ENCODE assay signal across 18 cellular contexts in the genomic region with DNA sequence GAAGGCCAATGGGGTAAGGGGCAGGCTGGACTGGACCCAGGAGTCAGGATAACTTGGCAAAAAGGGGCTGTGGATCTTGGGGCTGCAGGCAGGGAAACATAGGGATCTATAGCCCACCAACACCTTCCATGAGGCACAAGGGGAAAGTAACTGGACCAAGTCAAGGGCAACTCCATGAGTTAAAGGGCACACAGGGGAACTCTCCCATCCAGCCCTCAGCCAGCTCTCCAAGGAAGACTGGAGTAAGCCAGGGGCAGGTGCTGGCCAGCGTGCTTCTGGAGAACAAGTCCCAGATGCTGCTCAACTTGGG. TPM values are rescaled to one million over a fixed set of nuclear protein-coding genes. Genes with fewer than 3 reads are reported as not detected.
A peak's percentile ranks its signal among the peaks of the same experiment; 100 is the strongest.
DNase-seq lines count a peak whose midpoint lies in the region; ATAC-seq and TF ChIP-seq lines count a peak whose summit lies in the region.
"Had no signal": no experiment of that assay in that cellular context is flagged by ENCODE, and none has a peak within 500 bp of the region (broad histone marks: within the 10 kb centered on the region; RNA-seq: fewer than 3 reads in every experiment).

No MANE protein-coding gene starts in this region.

- no peak overlapping the region for H2BK5ac ChIP-seq in mesenchymal stem cell (ENCODE audit: low read depth, low read length, poor library complexity, severe bottlenecking)

- 100% methylated on average over 1 of the region's 1 CpG for WGBS in mesenchymal stem cell

- peak overlapping the region; percentile 66 for H2BK120ac ChIP-seq in mesenchymal stem cell (ENCODE audit: low read depth, low read length)

- no peaks in the 10 kb centered on the region for H3K9me3 Mint-ChIP-seq in activated CD4-positive, alpha-beta T cell treated with anti-CD3 and anti-CD28 coated beads, Interleukin-2, amount 10 ng/mL, durations not matched to agents 7 days and 5 days
- no peaks in the 10 kb centered on the region for H3K9me3 Mint-ChIP-seq in activated CD4-positive, alpha-beta T cell treated with anti-CD3 and anti-CD28 coated beads, Interleukin-2, amount 10 ng/mL, durations not matched to agents 24 days and 14 days
- H3K9me3 Mint-ChIP-seq: naive thymus-derived CD4-positive, alpha-beta T cell; stimulated activated naive CD8-positive, alpha-beta T cell treated with anti-CD3 and anti-CD28 coated beads, Interleukin-15, Interleukin-2, amounts not matched to agents 100 ng/mL and 50 ng/mL, for 24 hours had no signal

- H3K79me2 ChIP-seq in SU-DHL-6 (ENCODE audit: insufficient read depth, low read length) = no peaks in the 10 kb centered on the region

- peak overlapping the region in 1 of 2 experiments; percentile 61 for H3K18ac ChIP-seq in mesenchymal stem cell (ENCODE audit: low read depth in 1 of 2, low read length in 2 of 2)

- H3K36me3 Mint-ChIP-seq in activated CD4-positive, alpha-beta T cell treated with anti-CD3 and anti-CD28 coated beads, Interleukin-2, amount 10 ng/mL, durations not matched to agents 7 days and 5 days (ENCODE audit: low read depth) = no peaks in the 10 kb centered on the region
- H3K36me3 Mint-ChIP-seq in activated CD4-positive, alpha-beta T cell treated with anti-CD3 and anti-CD28 coated beads, Interleukin-2, amount 10 ng/mL, durations not matched to agents 24 days and 14 days (ENCODE audit: low read depth) = no peaks in the 10 kb centered on the region
- H3K36me3 Mint-ChIP-seq: naive thymus-derived CD4-positive, alpha-beta T cell had no signal

- peaks cover 2% of the 10 kb centered on the region for H3K27me3 Mint-ChIP-seq in activated CD4-positive, alpha-beta T cell treated with anti-CD3 and anti-CD28 coated beads, Interleukin-2, amount 10 ng/mL, durations not matched to agents 7 days and 5 days
- H3K27me3 Mint-ChIP-seq in activated CD4-positive, alpha-beta T cell treated with anti-CD3 and anti-CD28 coated beads, Interleukin-2, amount 10 ng/mL, durations not matched to agents 24 days and 14 days = peaks cover 10% of the 10 kb centered on the region
- H3K27me3 Mint-ChIP-seq: stimulated activated naive CD8-positive, alpha-beta T cell treated with anti-CD3 and anti-CD28 coated beads, Interleukin-15, Interleukin-2, amounts not matched to agents 100 ng/mL and 50 ng/mL, for 24 hours had no signal

- H3K4me3 ChIP-seq in SU-DHL-6 (ENCODE audit: insufficient read depth, low read length, poor library complexity, severe bottlenecking) = no peak overlapping the region
- H3K4me3 ChIP-seq in mesenchymal stem cell (ENCODE audit: insufficient read depth in 1 of 2, low read depth in 1 of 2, low read length in 2 of 2) = no peak overlapping the region
- H3K4me3 ChIP-seq in H7 (ENCODE audit: insufficient read depth, low read depth, low read length) = no peak overlapping the region
- H3K4me3 ChIP-seq: HAP-1 had no signal

- H3F3A ChIP-seq in SU-DHL-6 (ENCODE audit: insufficient read depth) = no peaks in the 10 kb centered on the region

- H3K4me2 ChIP-seq in SU-DHL-6 (ENCODE audit: low read depth, low read length, poor library complexity, severe bottlenecking) (no peak overlapping the region), mesenchymal stem cell (ENCODE audit: low read length, poor library complexity, severe bottlenecking) (no peak overlapping the region)

- no peaks in the 10 kb centered on the region for H4K20me1 ChIP-seq in SU-DHL-6 (ENCODE audit: low read depth, low read length)

- no peak overlapping the region for H2AK5ac ChIP-seq in mesenchymal stem cell (ENCODE audit: low read length, severe bottlenecking)

- H3K79me1 ChIP-seq in mesenchymal stem cell (replicated peaks; ENCODE audit: low read length, poor library complexity, severe bottlenecking) = no peaks in the 10 kb centered on the region

- peaks cover 24% of the 10 kb centered on the region for H3K4me1 ChIP-seq in mesenchymal stem cell (ENCODE audit: control insufficient read depth, insufficient read depth, low read depth, low read length)
- H3K4me1 ChIP-seq: foreskin keratinocyte had no signal

- intact Hi-C loops in activated CD4-positive, alpha-beta T cell treated with anti-CD3 and anti-CD28 coated beads, Interleukin-2, amount 10 ng/mL, durations not matched to agents 24 days and 14 days (cut with micrococcal nuclease) = no loop called here

- H2BK15ac ChIP-seq in mesenchymal stem cell (ENCODE audit: low read depth, poor library complexity, severe bottlenecking) = no peak overlapping the region

- H3K36me3 ChIP-seq in SU-DHL-6 (ENCODE audit: low read length) = no peaks in the 10 kb centered on the region
- no peaks in the 10 kb centered on the region for H3K36me3 ChIP-seq in mesenchymal stem cell (ENCODE audit: control insufficient read depth in 1 of 2, insufficient read depth in 2 of 2, low read depth in 1 of 2, low read length in 2 of 2)
- H3K36me3 ChIP-seq in H7 (replicated peaks; ENCODE audit: control insufficient read depth, insufficient read depth, low read length) = no peaks in the 10 kb centered on the region
- H3K36me3 ChIP-seq: brain microvascular endothelial cell, HAP-1 had no signal

- no peak overlapping the region for H3K14ac ChIP-seq in mesenchymal stem cell (ENCODE audit: low read length in 2 of 2)

- CTCF ChIA-PET in activated CD4-positive, alpha-beta T cell treated with anti-CD3 and anti-CD28 coated beads, Interleukin-2, amount 10 ng/mL, durations not matched to agents 7 days and 5 days (lab: Charles Lee) = interaction anchor here (0.6 to 1.9 kb wide), 5 partner anchors 12 to 881 kb away, joined by 3 to 7 read pairs (median 4); no protein-coding TSS in a partner anchor

- H3K4me3 Mint-ChIP-seq in activated CD4-positive, alpha-beta T cell treated with anti-CD3 and anti-CD28 coated beads, Interleukin-2, amount 10 ng/mL, durations not matched to agents 7 days and 5 days = no peak overlapping the region
- H3K4me3 Mint-ChIP-seq in activated CD4-positive, alpha-beta T cell treated with anti-CD3 and anti-CD28 coated beads, Interleukin-2, amount 10 ng/mL, durations not matched to agents 24 days and 14 days = no peak overlapping the region
- H3K4me3 Mint-ChIP-seq: stimulated activated naive CD8-positive, alpha-beta T cell treated with anti-CD3 and anti-CD28 coated beads, Interleukin-15, Interleukin-2, amounts not matched to agents 100 ng/mL and 50 ng/mL, for 24 hours had no signal

- H4K91ac ChIP-seq in mesenchymal stem cell (ENCODE audit: low read length) = no peak overlapping the region

- H3K27ac ChIP-seq in SU-DHL-6 (ENCODE audit: low read depth, low read length) = no peak overlapping the region
- no peak overlapping the region for H3K27ac ChIP-seq in mesenchymal stem cell (ENCODE audit: low read length, poor library complexity, severe bottlenecking)
- H3K27ac ChIP-seq: 22Rv1, brain microvascular endothelial cell, foreskin keratinocyte, HL-60 had no signal

- peak overlapping the region in 1 of 2 experiments; percentile 26 for H3K4ac ChIP-seq in mesenchymal stem cell (ENCODE audit: low read depth in 1 of 2, low read length in 2 of 2)

- POLR2A ChIA-PET in activated CD4-positive, alpha-beta T cell treated with anti-CD3 and anti-CD28 coated beads, Interleukin-2, amount 10 ng/mL, durations not matched to agents 7 days and 5 days (lab: Charles Lee) = no interaction called here

- H3K27ac Mint-ChIP-seq in activated CD4-positive, alpha-beta T cell treated with anti-CD3 and anti-CD28 coated beads, Interleukin-2, amount 10 ng/mL, durations not matched to agents 7 days and 5 days = peak overlapping the region; percentile 2
- H3K27ac Mint-ChIP-seq in activated CD4-positive, alpha-beta T cell treated with anti-CD3 and anti-CD28 coated beads, Interleukin-2, amount 10 ng/mL, durations not matched to agents 24 days and 14 days = no peak overlapping the region
- H3K27ac Mint-ChIP-seq: stimulated activated naive CD8-positive, alpha-beta T cell treated with anti-CD3 and anti-CD28 coated beads, Interleukin-15, Interleukin-2, amounts not matched to agents 100 ng/mL and 50 ng/mL, for 24 hours had no signal

- no peaks in the 10 kb centered on the region for H3K9me3 ChIP-seq in SU-DHL-6 (ENCODE audit: insufficient read depth, low read length)
- H3K9me3 ChIP-seq in mesenchymal stem cell (ENCODE audit: control insufficient read depth, low read length) = no peaks in the 10 kb centered on the region
- H3K9me3 ChIP-seq: HAP-1 had no signal

- H3K27me3 ChIP-seq in SU-DHL-6 (ENCODE audit: low read length) (no peaks in the 10 kb centered on the region), mesenchymal stem cell (ENCODE audit: control insufficient read depth in 1 of 2, insufficient read depth in 1 of 2, low read length in 2 of 2) (no peaks in the 10 kb centered on the region), H7 (ENCODE audit: control insufficient read depth, insufficient read depth, low read length) (no peaks in the 10 kb centered on the region)
- H3K27me3 ChIP-seq: brain microvascular endothelial cell, foreskin keratinocyte had no signal

- no peak overlapping the region for H3K9ac ChIP-seq in SU-DHL-6 (ENCODE audit: low read length)
- H3K9ac ChIP-seq in mesenchymal stem cell (ENCODE audit: low read length) = peak overlapping the region; percentile 61

- no peaks in the 10 kb centered on the region for H3K9me2 ChIP-seq in SU-DHL-6 (replicated peaks; ENCODE audit: insufficient read depth, low read length)

- TF ChIP-seq CTCF in SU-DHL-6 (IDR thresholded peaks at IDR 0.05; ENCODE audit: insufficient read depth, low read length, poor library complexity, severe bottlenecking) = no peak

- H3K23ac ChIP-seq in mesenchymal stem cell (ENCODE audit: low read length in 2 of 2) = no peak overlapping the region

- no peak overlapping the region for H4K8ac ChIP-seq in mesenchymal stem cell (ENCODE audit: low read length)

- ATAC-seq in HG02973 (IDR thresholded peaks at IDR 0.05; ENCODE audit: unreplicated experiment) = no peak

- no peak for DNase-seq in activated CD4-positive, alpha-beta T cell treated with anti-CD3 and anti-CD28 coated beads, Interleukin-2, amount 10 ng/mL, durations not matched to agents 7 days and 5 days
- DNase-seq in activated CD4-positive, alpha-beta T cell treated with anti-CD3 and anti-CD28 coated beads, Interleukin-2, amount 10 ng/mL, durations not matched to agents 24 days and 14 days = no peak
- no peak for DNase-seq in mesenchymal stem cell
- DNase-seq in H7 = no peak
- no peak for DNase-seq in activated CD8-positive, alpha-beta memory T cell treated with anti-CD3 and anti-CD28 coated beads for 24 hours
- no peak for DNase-seq in UCSD-AML1 (lab: John Stamatoyannopoulos, UW; ENCODE audit: unreplicated experiment)
- DNase-seq: activated T-cell treated with anti-CD3 and anti-CD28 coated beads, Interleukin-2, amount 50 U/mL, for 1 hour; DMS79; NCI-H2107 had no signal

- H3K4me1 Mint-ChIP-seq in activated CD4-positive, alpha-beta T cell treated with anti-CD3 and anti-CD28 coated beads, Interleukin-2, amount 10 ng/mL, durations not matched to agents 7 days and 5 days = peaks cover 30% of the 10 kb centered on the region
- peaks cover 33% of the 10 kb centered on the region for H3K4me1 Mint-ChIP-seq in activated CD4-positive, alpha-beta T cell treated with anti-CD3 and anti-CD28 coated beads, Interleukin-2, amount 10 ng/mL, durations not matched to agents 24 days and 14 days

- peak overlapping the region in 1 of 2 experiments; percentile 37 for H2BK12ac ChIP-seq in mesenchymal stem cell (ENCODE audit: low read length in 2 of 2)

- H2AFZ ChIP-seq in SU-DHL-6 (ENCODE audit: low read depth, low read length, severe bottlenecking) (peak overlapping the region; percentile 7), mesenchymal stem cell (ENCODE audit: low read depth, low read length) (no peak overlapping the region)

RNA-seq across cellular contexts. Expression of a gene that starts 31.3 kb away (rescaled TPM):
- 10 to 100 TPM; 81.7 to 82.2 TPM for total RNA-seq in activated CD4-positive, alpha-beta T cell treated with anti-CD3 and anti-CD28 coated beads, Interleukin-2, amount 10 ng/mL, durations not matched to agents 7 days and 5 days
- 106 TPM in 2 replicates for total RNA-seq in activated CD4-positive, alpha-beta T cell treated with anti-CD3 and anti-CD28 coated beads, Interleukin-2, amount 10 ng/mL, durations not matched to agents 24 days and 14 days
- 407 TPM for polyA plus RNA-seq in mesenchymal stem cell (2013, experiment 1 of 2)
- 408 TPM for polyA plus RNA-seq in mesenchymal stem cell (2013, experiment 2 of 2)
- total RNA-seq in H7 (2014; rRNA removed; shearing (Covaris generic)) = 47.8 and 73.1 TPM in 2 replicates
